Comparison of ENCODE assay signal across 9 cellular contexts in genomic region chr4:184805462-184806245, GRCh38. TPM values are rescaled to one million over a fixed set of nuclear protein-coding genes. Genes with fewer than 3 reads are reported as not detected.
DNase-seq lines count a peak whose midpoint lies in the region; ATAC-seq, FAIRE-seq and TF ChIP-seq lines count a peak whose summit lies in the region.
"Had no signal": no experiment of that assay in that cellular context is flagged by ENCODE, and none has a peak within 500 bp of the region (broad histone marks: within the 10 kb centered on the region; RNA-seq: fewer than 3 reads in every experiment).

No MANE protein-coding gene starts in this region.

- H3K9me3 Mint-ChIP-seq in central memory CD8-positive, alpha-beta T cell: no peaks in the 10 kb centered on the region
- H3K9me3 Mint-ChIP-seq in Caco-2 (ENCODE audit: unreplicated experiment): no peaks in the 10 kb centered on the region
- H3K9me3 Mint-ChIP-seq: T-cell had no signal

- peak; percentile 36 for ATAC-seq in central memory CD8-positive, alpha-beta T cell (replicated peaks; ENCODE audit: extremely low read depth, poor library complexity, severe bottlenecking)

- H3K9me3 ChIP-seq in mucosa of rectum (ENCODE audit: control insufficient read depth in 2 of 2, low read length in 2 of 2): no peaks in the 10 kb centered on the region
- no peaks in the 10 kb centered on the region for H3K9me3 ChIP-seq in Caco-2

- H3K4me1 Mint-ChIP-seq in central memory CD8-positive, alpha-beta T cell: peaks cover 29% of the 10 kb centered on the region
- peaks cover 31% of the 10 kb centered on the region for H3K4me1 Mint-ChIP-seq in Caco-2 (ENCODE audit: low read depth, unreplicated experiment)

- H3K4me3 ChIP-seq in mucosa of rectum (ENCODE audit: low read length in 2 of 2) (peak overlapping the region in 1 of 2 donors; percentile 19), Caco-2 (ENCODE audit: low read depth, low read length) (no peak overlapping the region)

- TF ChIP-seq CTCF in Caco-2 (IDR thresholded peaks at IDR 0.05; ENCODE audit: insufficient read depth in 1 of 2, low read depth in 1 of 2, low read length in 1 of 2, severe bottlenecking in 1 of 2, unreplicated experiment in 1 of 2): no peak

- no TSS peak for BruUV-seq in Caco-2 (replicated peaks; lab: Mats Ljungman, UMichigan)

- no peaks in the 10 kb centered on the region for H3K36me3 ChIP-seq in mucosa of rectum (ENCODE audit: control insufficient read depth in 2 of 2, insufficient read depth in 2 of 2, low read length in 2 of 2)
- H3K36me3 ChIP-seq in Caco-2 (ENCODE audit: control insufficient read depth, insufficient read depth, low read length): no peaks in the 10 kb centered on the region

- peak; percentile 69 for FAIRE-seq in HTR-8/SVneo (lab: Jason Lieb, UNC)

- CTCF ChIA-PET in Caco-2 (lab: Charles Lee): no interaction called here

- H3K4me3 Mint-ChIP-seq in central memory CD8-positive, alpha-beta T cell: no peak overlapping the region
- H3K4me3 Mint-ChIP-seq in Caco-2 (ENCODE audit: unreplicated experiment): no peak overlapping the region
- H3K4me3 Mint-ChIP-seq: T-cell had no signal

- no peaks in the 10 kb centered on the region for H3K27me3 ChIP-seq in mucosa of rectum (ENCODE audit: control insufficient read depth in 2 of 2, insufficient read depth in 2 of 2, low read length in 2 of 2)
- H3K27me3 ChIP-seq in Caco-2 (replicated peaks; ENCODE audit: control insufficient read depth, insufficient read depth, low read length): no peaks in the 10 kb centered on the region

- peak; percentile 29 for DNase-seq in NCI-H1436 (lab: John Stamatoyannopoulos, UW)
- DNase-seq in NCI-H1436 treated with DMSO at 0.1 percent for 48 hours (lab: John Stamatoyannopoulos, UW): no peak
- DNase-seq in HTR-8/SVneo (ENCODE audit: insufficient read length, low spot score): no peak
- DNase-seq in central memory CD8-positive, alpha-beta T cell (ENCODE audit: low spot score in 2 of 2): no peak
- DNase-seq in DMS114 treated with DMSO at 0.1 percent for 48 hours (lab: John Stamatoyannopoulos, UW; ENCODE audit: unreplicated experiment): no peak
- DNase-seq in Caco-2: no peak
- no peak for DNase-seq in NCI-H187 treated with DMSO at 0.1 percent for 48 hours (lab: John Stamatoyannopoulos, UW)
- DNase-seq: T-cell had no signal

- POLR2A ChIA-PET in Caco-2 (lab: Charles Lee): no interaction called here

- H3K27ac Mint-ChIP-seq in central memory CD8-positive, alpha-beta T cell (ENCODE audit: low read depth): no peak overlapping the region
- no peak overlapping the region for H3K27ac Mint-ChIP-seq in Caco-2 (ENCODE audit: unreplicated experiment)
- H3K27ac Mint-ChIP-seq: T-cell had no signal

- intact Hi-C loops in Caco-2 (cut with micrococcal nuclease; ENCODE audit: unreplicated experiment): no loop called here

- no peaks in the 10 kb centered on the region for H3K27me3 Mint-ChIP-seq in central memory CD8-positive, alpha-beta T cell
- H3K27me3 Mint-ChIP-seq in Caco-2 (ENCODE audit: insufficient read depth, unreplicated experiment): no peaks in the 10 kb centered on the region
- H3K27me3 Mint-ChIP-seq: T-cell had no signal

- peaks cover 9% of the 10 kb centered on the region for H3K36me3 Mint-ChIP-seq in central memory CD8-positive, alpha-beta T cell (ENCODE audit: insufficient read depth)
- peaks cover 7% of the 10 kb centered on the region for H3K36me3 Mint-ChIP-seq in Caco-2 (ENCODE audit: insufficient read depth, unreplicated experiment)

- H3K4me1 ChIP-seq in mucosa of rectum (ENCODE audit: control insufficient read depth in 2 of 2, insufficient read depth in 2 of 2, low read length in 2 of 2) (peaks cover 9 to 26% of the 10 kb centered on the region in 2 donors), Caco-2 (no peaks in the 10 kb centered on the region)

- H3K9ac ChIP-seq in mucosa of rectum (ENCODE audit: low read depth in 1 of 2, low read length in 2 of 2): peak overlapping the region in 1 of 2 donors; percentile 15

- peak overlapping the region; percentile 11 to 71 for H3K27ac ChIP-seq in mucosa of rectum (ENCODE audit: low read depth in 2 of 2, low read length in 2 of 2)

RNA-seq across cellular contexts. Expression of gene ACSL1, which starts 20.1 kb away (rescaled TPM):
- 76.3 and 100 TPM in 2 replicates for total RNA-seq in Caco-2 (2022)
